In the genomic region with DNA sequence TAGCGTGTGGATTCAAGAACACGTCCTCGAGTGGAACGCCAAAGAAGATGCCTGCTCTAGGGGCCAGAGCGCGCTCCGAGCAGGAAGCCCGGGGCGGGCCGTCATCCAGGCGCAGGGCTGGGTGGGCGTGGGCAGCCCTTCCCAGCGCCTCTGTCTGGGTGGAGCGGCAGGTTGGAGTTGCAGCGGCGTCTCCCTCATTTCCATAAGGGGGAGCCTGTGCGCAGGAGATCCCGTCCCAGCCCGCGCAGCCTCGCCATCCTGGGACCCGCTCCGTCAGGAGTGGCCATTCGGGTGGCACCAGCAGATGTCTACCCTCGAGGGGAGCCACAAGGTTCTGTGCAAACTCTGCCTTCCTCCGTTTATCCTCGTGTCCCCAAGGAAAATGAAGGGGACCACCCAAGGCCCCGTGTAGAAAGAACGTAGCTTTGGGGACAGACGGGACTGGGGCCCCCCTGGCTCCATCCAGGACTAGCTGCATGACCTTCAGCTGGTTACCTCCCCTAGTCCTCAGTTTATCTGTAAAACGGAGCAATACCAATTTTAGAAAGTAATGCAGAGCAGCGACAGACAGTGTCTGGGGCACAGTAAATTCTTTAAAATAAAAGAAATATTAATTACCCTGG, we compare ENCODE assay signal across 8 cellular contexts.
DNase-seq lines count a peak whose midpoint lies in the region; ATAC-seq and TF ChIP-seq lines count a peak whose summit lies in the region.

No MANE protein-coding gene starts in this region.

- H3K36me3 Mint-ChIP-seq in progenitor cell of endocrine pancreas (ENCODE audit: insufficient read depth) = no peaks in the 10 kb centered on the region

- no peak overlapping the region for H3K4me3 ChIP-seq in A673 (ENCODE audit: low read depth, low read length, poor library complexity, severe bottlenecking)
- H3K4me3 ChIP-seq in H7 (ENCODE audit: insufficient read depth, low read depth, low read length) = peak overlapping the region; percentile 10; the same call in 1 of the 2 replicates
- H3K4me3 ChIP-seq in SJCRH30 = no peak overlapping the region
- peak overlapping the region in 1 of 2 donors; percentile 28 for H3K4me3 ChIP-seq in foreskin fibroblast (ENCODE audit: low read depth in 1 of 2, low read length in 2 of 2)

- H3K27ac ChIP-seq in A673 (ENCODE audit: low read depth, low read length, poor library complexity, severe bottlenecking) = no peak overlapping the region
- H3K27ac ChIP-seq in SJCRH30 = no peak overlapping the region

- no peaks in the 10 kb centered on the region for H3K9me3 ChIP-seq in A673 (ENCODE audit: low read depth, low read length, poor library complexity, severe bottlenecking)
- no peaks in the 10 kb centered on the region for H3K9me3 ChIP-seq in SJCRH30 (replicated peaks)

- DNase-seq in A673 (ENCODE audit: low spot score) = peak; percentile 64
- peak; percentile 92 for DNase-seq in H7
- peak; percentile 49 to 66 for DNase-seq in SJCRH30
- DNase-seq in foreskin fibroblast = peak; percentile 31 to 72
- DNase-seq in progenitor cell of endocrine pancreas (ENCODE audit: low spot score, unreplicated experiment) = peak; percentile 46
- no peak for DNase-seq in NCI-H2196 (lab: John Stamatoyannopoulos, UW; ENCODE audit: unreplicated experiment)
- DNase-seq in NAMALWA (ENCODE audit: low spot score) = no peak

- H3K9me3 Mint-ChIP-seq in progenitor cell of endocrine pancreas (ENCODE audit: low read depth) = no peaks in the 10 kb centered on the region

- H3K27me3 Mint-ChIP-seq in progenitor cell of endocrine pancreas = peaks cover 81% of the 10 kb centered on the region

- intact Hi-C loops in A673 (cut with micrococcal nuclease; ENCODE audit: unreplicated experiment) = loop anchor here (2.0 to 10.0 kb wide), 3 partner anchors 225 to 415 kb away; no protein-coding TSS in a partner anchor

- H3K27me3 ChIP-seq in A673 (replicated peaks; ENCODE audit: insufficient read depth, low read depth, low read length, poor library complexity) (peaks cover 6% of the 10 kb centered on the region), H7 (ENCODE audit: control insufficient read depth, insufficient read depth, low read length) (peaks cover 12% of the 10 kb centered on the region), SJCRH30 (no peaks in the 10 kb centered on the region)

- peaks cover 5% of the 10 kb centered on the region for H3K4me1 Mint-ChIP-seq in progenitor cell of endocrine pancreas (ENCODE audit: low read depth)

- no peak overlapping the region for H3K4me3 Mint-ChIP-seq in progenitor cell of endocrine pancreas (ENCODE audit: low read depth)

- POLR2A ChIA-PET in A673 (lab: Charles Lee; ENCODE audit: low non-redundant PET) = no interaction called here

- H3K4me1 ChIP-seq in A673 (ENCODE audit: insufficient read depth, low read length, poor library complexity, severe bottlenecking) (no peaks in the 10 kb centered on the region), SJCRH30 (no peaks in the 10 kb centered on the region)

- CTCF ChIA-PET in A673 (lab: Charles Lee) = no interaction called here

- H3K36me3 ChIP-seq in A673 (ENCODE audit: insufficient read depth, low read length, poor library complexity, severe bottlenecking) (no peaks in the 10 kb centered on the region), H7 (replicated peaks; ENCODE audit: control insufficient read depth, insufficient read depth, low read length) (no peaks in the 10 kb centered on the region), SJCRH30 (no peaks in the 10 kb centered on the region)

- peak; percentile 53 for TF ChIP-seq CTCF in A673 (conservative IDR thresholded peaks at IDR 0.05; ENCODE audit: low read depth, low read length)
- peak; percentile 57 for TF ChIP-seq CTCF in foreskin fibroblast (IDR thresholded peaks at IDR 0.05; ENCODE audit: low read depth, low read length)
- peak; percentile 51 for TF ChIP-seq CTCF in progenitor cell of endocrine pancreas (IDR thresholded peaks at IDR 0.05; ENCODE audit: unreplicated experiment)

- H3K27ac Mint-ChIP-seq in progenitor cell of endocrine pancreas = no peak overlapping the region

- ATAC-seq in HG02938 (IDR thresholded peaks at IDR 0.05; ENCODE audit: unreplicated experiment) = no peak

- no TSS peak for BruUV-seq in A673 (replicated peaks; lab: Mats Ljungman, UMichigan)

Comparison
In these comparisons a context has a peak if more than half of its experiments do, and no peak if none do; other contexts are left out.
1. DNase-seq: peak in A673 (single experiment), H7 (single experiment), SJCRH30 (2 of 2), foreskin fibroblast (2 of 2) and progenitor cell of endocrine pancreas (single experiment); none in NCI-H2196 (single experiment) and NAMALWA (single experiment).
2. Peak in every context shown above with its lines, with median percentiles within 50 percentile points of each other: CTCF ChIP-seq.